18 cellular contexts compared by ENCODE assay signal in the genomic region with DNA sequence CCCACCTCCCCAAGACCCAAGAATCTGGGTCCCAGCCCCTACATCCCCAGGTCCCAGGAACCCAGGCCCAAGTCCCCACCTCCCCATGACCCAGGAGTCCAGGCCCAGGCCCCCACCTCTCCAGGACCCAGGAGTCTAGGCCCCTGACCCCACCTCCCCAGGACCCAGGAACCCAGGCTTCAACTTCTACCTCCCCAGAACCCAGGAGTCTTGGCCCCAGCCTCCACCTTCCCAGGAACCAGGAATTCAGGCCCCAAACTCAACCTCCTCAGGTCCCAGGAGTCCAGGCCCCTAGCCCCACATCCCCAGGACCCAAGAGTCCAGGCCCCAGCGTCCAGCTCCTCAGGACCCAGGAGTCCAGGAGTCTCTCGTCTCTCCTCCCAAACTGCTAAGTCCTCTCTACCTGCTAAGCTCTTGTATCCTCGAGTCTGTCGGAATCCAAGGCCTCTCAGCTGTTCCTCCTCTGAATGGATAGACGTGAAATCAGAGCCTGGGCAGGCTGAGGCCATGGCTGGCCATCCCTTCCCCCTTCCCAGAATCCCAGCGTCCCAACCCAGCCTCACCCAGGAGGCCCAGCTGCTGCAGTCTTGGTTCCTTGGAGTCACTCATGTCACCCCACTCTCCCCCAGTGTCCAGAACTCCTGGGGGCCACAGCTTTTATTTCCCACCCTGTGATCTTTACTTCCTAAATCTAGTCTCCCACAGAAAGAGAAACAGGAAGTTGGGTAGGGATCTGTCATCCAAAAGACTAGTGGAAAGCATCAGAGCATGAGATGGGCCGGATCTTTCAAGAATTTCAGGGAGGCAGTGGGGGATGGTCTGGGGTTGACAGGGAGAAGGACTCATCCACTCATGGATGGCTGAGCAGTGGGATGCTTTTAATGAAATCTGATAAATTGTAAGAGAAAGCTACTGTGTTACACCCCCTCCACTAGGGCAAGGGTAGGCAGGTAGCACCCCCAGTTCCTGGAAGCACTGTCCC. TPM values are rescaled to one million over a fixed set of nuclear protein-coding genes. Genes with fewer than 3 reads are reported as not detected.
DNase-seq lines count a peak whose midpoint lies in the region; ATAC-seq and TF ChIP-seq lines count a peak whose summit lies in the region.
"Had no signal": no experiment of that assay in that cellular context is flagged by ENCODE, and none has a peak within 500 bp of the region (broad histone marks: within the 10 kb centered on the region; RNA-seq: fewer than 3 reads in every experiment).

A gene with protein sequence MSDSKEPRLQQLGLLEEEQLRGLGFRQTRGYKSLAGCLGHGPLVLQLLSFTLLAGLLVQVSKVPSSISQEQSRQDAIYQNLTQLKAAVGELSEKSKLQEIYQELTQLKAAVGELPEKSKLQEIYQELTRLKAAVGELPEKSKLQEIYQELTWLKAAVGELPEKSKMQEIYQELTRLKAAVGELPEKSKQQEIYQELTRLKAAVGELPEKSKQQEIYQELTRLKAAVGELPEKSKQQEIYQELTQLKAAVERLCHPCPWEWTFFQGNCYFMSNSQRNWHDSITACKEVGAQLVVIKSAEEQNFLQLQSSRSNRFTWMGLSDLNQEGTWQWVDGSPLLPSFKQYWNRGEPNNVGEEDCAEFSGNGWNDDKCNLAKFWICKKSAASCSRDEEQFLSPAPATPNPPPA (minus strand): TSS at position 632 of the 982 bp plus-strand sequence. CDS start 23 bp downstream, at position 609.

- intact Hi-C loops in Right ventricle myocardium inferior (cut with DNase I) = no loop called here
- intact Hi-C loops in cardiac septum (cut with DNase I) = no loop called here
- intact Hi-C loops in ascending aorta (cut with DNase I) = no loop called here

- H3K27me3 ChIP-seq in ascending aorta = no peaks in the 10 kb centered on the region
- H3K27me3 ChIP-seq: SJCRH30 had no signal

- no peak for ATAC-seq in Right ventricle myocardium inferior
- ATAC-seq: activated CD8-positive, alpha-beta memory T cell treated with anti-CD3 and anti-CD28 coated beads, Interleukin-2, amount 10 ng/mL, durations not matched to agents 7 days and 5 days had no signal

- H3K27ac ChIP-seq in ascending aorta = no peak within 1 kb of the TSS
- H3K27ac ChIP-seq: epithelial cell of prostate, SJCRH30 had no signal

- TF ChIP-seq CTCF in ascending aorta (IDR thresholded peaks at IDR 0.05) (no peak), subcutaneous adipose tissue (IDR thresholded peaks at IDR 0.05; ENCODE audit: low read depth) (no peak)

- DNase-seq in Right ventricle myocardium inferior (ENCODE audit: missing footprints) (no peak), cardiac septum (ENCODE audit: low spot score) (no peak), ascending aorta (ENCODE audit: low spot score in 2 of 2) (no peak), medulla oblongata (ENCODE audit: extremely low spot score) (peak; percentile 6), NCI-H2029 treated with DMSO at 0.1 percent for 48 hours (lab: John Stamatoyannopoulos, UW) (no peak), foreskin melanocyte (no peak), NCI-H69 (lab: John Stamatoyannopoulos, UW) (no peak)
- DNase-seq: ACHN; activated CD4-positive, alpha-beta T cell treated with anti-CD3 and anti-CD28 coated beads for 1 hour; activated CD8-positive, alpha-beta memory T cell treated with anti-CD3 and anti-CD28 coated beads, Interleukin-2, amount 10 ng/mL, durations not matched to agents 7 days and 5 days; Calu3; dermis blood vessel endothelial cell; SJCRH30; stomach had no signal

- no peaks in the 10 kb centered on the region for H3K4me1 ChIP-seq in ascending aorta
- H3K4me1 ChIP-seq: SJCRH30, stomach had no signal

- H3K4me3 ChIP-seq in ascending aorta = no peak within 1 kb of the TSS
- H3K4me3 ChIP-seq: SJCRH30 had no signal

- no peaks in the 10 kb centered on the region for H3K9me3 ChIP-seq in ascending aorta
- H3K9me3 ChIP-seq: SJCRH30, stomach had no signal

- H3K36me3 ChIP-seq in ascending aorta = no peaks in the 10 kb centered on the region
- H3K36me3 ChIP-seq: SJCRH30, stomach had no signal

RNA-seq across cellular contexts. Expression of the gene that starts here (rescaled TPM):
- 15.6 TPM for total RNA-seq in Right ventricle myocardium inferior
- total RNA-seq in cardiac septum = 7.6 TPM
- 12.6 TPM for total RNA-seq in ascending aorta
- total RNA-seq in subcutaneous adipose tissue = 10 to 100 TPM; 17.5 to 24.8 (median 21.8) TPM
- total RNA-seq: activated CD8-positive, alpha-beta memory T cell treated with anti-CD3 and anti-CD28 coated beads, Interleukin-2, amount 10 ng/mL, durations not matched to agents 7 days and 5 days; Calu3; dermis blood vessel endothelial cell; G401; LHCN-M2; SJCRH30 had no signal
